ENCODE assay signal across 8 cellular contexts in the genomic region with DNA sequence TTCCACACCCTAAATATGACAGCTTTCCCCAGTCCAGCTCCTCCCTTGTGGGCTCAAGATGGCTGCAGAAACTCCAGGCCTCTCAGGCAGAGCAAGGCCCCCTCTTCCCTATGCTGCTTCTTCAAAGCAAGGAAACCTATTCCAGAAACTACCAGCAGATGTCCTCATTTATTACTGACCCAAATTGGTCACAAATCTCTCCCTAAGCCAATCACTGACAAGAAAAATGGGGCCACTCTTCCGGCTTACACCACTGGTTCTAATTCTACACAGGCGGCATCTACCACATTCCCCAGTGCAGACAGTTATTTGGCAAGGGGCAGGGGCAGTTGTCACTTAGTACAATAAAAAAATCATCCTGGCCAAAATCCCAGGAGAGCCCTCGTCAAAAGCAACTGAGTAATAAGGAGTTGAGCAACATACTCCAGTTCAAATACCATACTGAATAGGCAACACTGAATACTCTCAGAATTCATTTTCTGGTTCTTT.
DNase-seq lines count a peak whose midpoint lies in the region; ATAC-seq and TF ChIP-seq lines count a peak whose summit lies in the region.

No MANE protein-coding gene starts in this region.

- peaks cover 3 to 38% (median 6%) of the 10 kb centered on the region in 3 donors for H3K4me1 ChIP-seq in gastroesophageal sphincter

- TF ChIP-seq EP300 in gastroesophageal sphincter (IDR thresholded peaks at IDR 0.05), result no peak

- WGBS in gastroesophageal sphincter (ENCODE audit: low coverage in 1 of 2), 2 donors, result 0% methylated on average over 3 of the region's 3 CpGs

- no peak for TF ChIP-seq POLR2A in gastroesophageal sphincter (IDR thresholded peaks at IDR 0.05)

- POLR2A ChIA-PET in activated CD4-positive, alpha-beta memory T cell treated with anti-CD3 and anti-CD28 coated beads, Interleukin-2, amount 10 ng/mL, durations not matched to agents 7 days and 5 days (lab: Charles Lee), result interaction anchor here (1.0 to 3.1 kb wide), 2 partner anchors 9 to 16 kb away, joined by 3 to 11 read pairs; no protein-coding TSS in a partner anchor

- no peaks in the 10 kb centered on the region for H3K9me3 ChIP-seq in gastroesophageal sphincter

- in situ Hi-C loops in KBM-7 (cut with MboI; ENCODE audit: low pct_unique_long_range_greater_than_20kb, low sequenced_read_pairs), result no loop called here

- H3K9me3 Mint-ChIP-seq in activated CD4-positive, alpha-beta memory T cell treated with anti-CD3 and anti-CD28 coated beads, Interleukin-2, amount 10 ng/mL, durations not matched to agents 7 days and 5 days, result no peaks in the 10 kb centered on the region
- no peaks in the 10 kb centered on the region for H3K9me3 Mint-ChIP-seq in osteocyte (ENCODE audit: unreplicated experiment)

- TF ChIP-seq CTCF in gastroesophageal sphincter (IDR thresholded peaks at IDR 0.05), result peak; percentile 79 to 94 (median 90)
- peak; percentile 56 for TF ChIP-seq CTCF in osteocyte (IDR thresholded peaks at IDR 0.05)

- H3K27ac Mint-ChIP-seq in activated CD4-positive, alpha-beta memory T cell treated with anti-CD3 and anti-CD28 coated beads, Interleukin-2, amount 10 ng/mL, durations not matched to agents 7 days and 5 days, result peak overlapping the region; percentile 44
- H3K27ac Mint-ChIP-seq in osteocyte (ENCODE audit: unreplicated experiment), result no peak overlapping the region

- ATAC-seq in GM21528 (IDR thresholded peaks at IDR 0.05; ENCODE audit: low FRiP score, unreplicated experiment) (peak; percentile 60), gastroesophageal sphincter (peak; percentile 97)

- peaks cover 54% of the 10 kb centered on the region for H3K4me1 Mint-ChIP-seq in activated CD4-positive, alpha-beta memory T cell treated with anti-CD3 and anti-CD28 coated beads, Interleukin-2, amount 10 ng/mL, durations not matched to agents 7 days and 5 days
- H3K4me1 Mint-ChIP-seq in osteocyte (ENCODE audit: unreplicated experiment), result no peaks in the 10 kb centered on the region

- CTCF ChIA-PET in activated CD4-positive, alpha-beta memory T cell treated with anti-CD3 and anti-CD28 coated beads, Interleukin-2, amount 10 ng/mL, durations not matched to agents 7 days and 5 days (lab: Charles Lee), result interaction anchor here (2.8 kb wide), 1 partner anchor 149 kb away, joined by 18 read pairs; a partner anchor contains a TSS

- H3K36me3 ChIP-seq in gastroesophageal sphincter, result no peaks in the 10 kb centered on the region

- peak overlapping the region; percentile 80 to 90 (median 81) for H3K27ac ChIP-seq in gastroesophageal sphincter

- no peak overlapping the region for H3K4me3 Mint-ChIP-seq in activated CD4-positive, alpha-beta memory T cell treated with anti-CD3 and anti-CD28 coated beads, Interleukin-2, amount 10 ng/mL, durations not matched to agents 7 days and 5 days
- no peak overlapping the region for H3K4me3 Mint-ChIP-seq in osteocyte (ENCODE audit: unreplicated experiment)

- H3K4me3 ChIP-seq in gastroesophageal sphincter, result no peak overlapping the region

- DNase-seq in DMS 273 (lab: John Stamatoyannopoulos, UW; ENCODE audit: unreplicated experiment), result peak; percentile 56
- no peak for DNase-seq in DMS 273 treated with DMSO at 0.1 percent for 48 hours (lab: John Stamatoyannopoulos, UW)
- DNase-seq in KBM-7, result peak; percentile 94
- DNase-seq in activated CD4-positive, alpha-beta memory T cell treated with anti-CD3 and anti-CD28 coated beads, Interleukin-2, amount 10 ng/mL, durations not matched to agents 7 days and 5 days, result no peak
- DNase-seq in osteocyte (ENCODE audit: extremely low spot score, unreplicated experiment), result no peak
- DNase-seq in NCI-H1436 treated with DMSO at 0.1 percent for 48 hours (lab: John Stamatoyannopoulos, UW), result no peak

- H3K36me3 Mint-ChIP-seq in activated CD4-positive, alpha-beta memory T cell treated with anti-CD3 and anti-CD28 coated beads, Interleukin-2, amount 10 ng/mL, durations not matched to agents 7 days and 5 days (ENCODE audit: low read depth), result peaks cover under 1% of the 10 kb centered on the region
- no peaks in the 10 kb centered on the region for H3K36me3 Mint-ChIP-seq in osteocyte (ENCODE audit: unreplicated experiment)

- H3K27me3 Mint-ChIP-seq in activated CD4-positive, alpha-beta memory T cell treated with anti-CD3 and anti-CD28 coated beads, Interleukin-2, amount 10 ng/mL, durations not matched to agents 7 days and 5 days, result no peaks in the 10 kb centered on the region
- no peaks in the 10 kb centered on the region for H3K27me3 Mint-ChIP-seq in osteocyte (ENCODE audit: unreplicated experiment)

- H3K27me3 ChIP-seq in gastroesophageal sphincter, result no peaks in the 10 kb centered on the region

Comparison
In these comparisons a context has a peak if more than half of its experiments do, and no peak if none do; other contexts are left out.
1. DNase-seq: peak in DMS 273 (single experiment) and KBM-7 (single experiment); none in DMS 273 treated with DMSO at 0.1 percent for 48 hours (single experiment), activated CD4-positive, alpha-beta memory T cell treated with anti-CD3 and anti-CD28 coated beads, Interleukin-2, amount 10 ng/mL, durations not matched to agents 7 days and 5 days (single experiment), osteocyte (single experiment) and NCI-H1436 treated with DMSO at 0.1 percent for 48 hours (single experiment).